Comparison of ENCODE assay signal across 18 cellular contexts in genomic region chr2:240648155-240648649, GRCh38. TPM values are rescaled to one million over a fixed set of nuclear protein-coding genes. Genes with fewer than 3 reads are reported as not detected.
DNase-seq lines count a peak whose midpoint lies in the region; ATAC-seq and TF ChIP-seq lines count a peak whose summit lies in the region.
"Had no signal": no experiment of that assay in that cellular context is flagged by ENCODE, and none has a peak within 500 bp of the region (broad histone marks: within the 10 kb centered on the region; RNA-seq: fewer than 3 reads in every experiment).

No MANE protein-coding gene starts in this region.

- DNase-seq in activated T-cell treated with anti-CD3 and anti-CD28 coated beads, Interleukin-2, amount 50 U/mL, for 24 hours = peak; percentile 26
- DNase-seq in activated T-cell treated with anti-CD3 and anti-CD28 coated beads for 4 hours = no peak
- DNase-seq in CD8-positive, alpha-beta memory T cell = no peak
- no peak for DNase-seq in effector memory CD8-positive, alpha-beta T cell
- peak; percentile 59 for DNase-seq in osteocyte (ENCODE audit: extremely low spot score, unreplicated experiment)
- DNase-seq: GF-D8, KBM-7, NCI-H1417 treated with DMSO at 0.1 percent for 48 hours, NCI-H1930, NCI-H526 treated with DMSO at 0.1 percent for 48 hours had no signal

- no peak overlapping the region for H3K27ac ChIP-seq in CD8-positive, alpha-beta memory T cell (ENCODE audit: low read depth, low read length)
- H3K27ac ChIP-seq: C4-2B, RWPE1 had no signal

- no peak for TF ChIP-seq CTCF in osteocyte (IDR thresholded peaks at IDR 0.05)

- H3K9me3 ChIP-seq in CD8-positive, alpha-beta memory T cell (ENCODE audit: low read length) = no peaks in the 10 kb centered on the region

- H3K27ac Mint-ChIP-seq in activated T-cell treated with anti-CD3 and anti-CD28 coated beads, Interleukin-2, amount 50 U/mL, for 24 hours = no peak overlapping the region
- peak overlapping the region in 6 of 8 donors; percentile 36 to 86 (median 60) for H3K27ac Mint-ChIP-seq in CD8-positive, alpha-beta memory T cell
- peak overlapping the region; percentile 46 to 60 for H3K27ac Mint-ChIP-seq in effector memory CD8-positive, alpha-beta T cell
- no peak overlapping the region for H3K27ac Mint-ChIP-seq in osteocyte (ENCODE audit: unreplicated experiment)

- no peak overlapping the region for H3K4me3 ChIP-seq in CD8-positive, alpha-beta memory T cell (ENCODE audit: low read length)

- peaks cover 10% of the 10 kb centered on the region for H3K4me1 Mint-ChIP-seq in activated T-cell treated with anti-CD3 and anti-CD28 coated beads, Interleukin-2, amount 50 U/mL, for 24 hours (ENCODE audit: low read depth)
- peaks cover 0 to 15% (median 9%) of the 10 kb centered on the region in 3 donors for H3K4me1 Mint-ChIP-seq in CD8-positive, alpha-beta memory T cell
- peaks cover 12 to 13% of the 10 kb centered on the region in 2 donors for H3K4me1 Mint-ChIP-seq in effector memory CD8-positive, alpha-beta T cell (ENCODE audit: low read depth in 2 of 2)
- no peaks in the 10 kb centered on the region for H3K4me1 Mint-ChIP-seq in osteocyte (ENCODE audit: unreplicated experiment)

- CTCF ChIA-PET in CD8-positive, alpha-beta memory T cell (lab: Charles Lee) = no interaction called here

- H3K36me3 Mint-ChIP-seq in activated T-cell treated with anti-CD3 and anti-CD28 coated beads, Interleukin-2, amount 50 U/mL, for 24 hours (ENCODE audit: low read depth) = no peaks in the 10 kb centered on the region
- no peaks in the 10 kb centered on the region for H3K36me3 Mint-ChIP-seq in CD8-positive, alpha-beta memory T cell
- H3K36me3 Mint-ChIP-seq in effector memory CD8-positive, alpha-beta T cell (ENCODE audit: insufficient read depth) = peaks cover 11% of the 10 kb centered on the region
- H3K36me3 Mint-ChIP-seq in osteocyte (ENCODE audit: unreplicated experiment) = no peaks in the 10 kb centered on the region

- H3K27me3 ChIP-seq in CD8-positive, alpha-beta memory T cell (ENCODE audit: insufficient read depth, low read length, poor library complexity, severe bottlenecking) = peaks cover 3% of the 10 kb centered on the region

- no peak for ATAC-seq in effector memory CD8-positive, alpha-beta T cell (replicated peaks)
- no peak for ATAC-seq in GM21515 (IDR thresholded peaks at IDR 0.05; ENCODE audit: unreplicated experiment)
- no peak for ATAC-seq in GM19023 (IDR thresholded peaks at IDR 0.05; ENCODE audit: unreplicated experiment)
- ATAC-seq in HG02588 (IDR thresholded peaks at IDR 0.05; ENCODE audit: unreplicated experiment) = no peak

- H3K4me3 Mint-ChIP-seq in activated T-cell treated with anti-CD3 and anti-CD28 coated beads, Interleukin-2, amount 50 U/mL, for 24 hours = no peak overlapping the region
- H3K4me3 Mint-ChIP-seq in CD8-positive, alpha-beta memory T cell = peak overlapping the region in 1 of 7 donors; percentile 18
- no peak overlapping the region for H3K4me3 Mint-ChIP-seq in effector memory CD8-positive, alpha-beta T cell
- H3K4me3 Mint-ChIP-seq in osteocyte (ENCODE audit: unreplicated experiment) = no peak overlapping the region

- H3K27me3 Mint-ChIP-seq in activated T-cell treated with anti-CD3 and anti-CD28 coated beads, Interleukin-2, amount 50 U/mL, for 24 hours = peaks cover 21% of the 10 kb centered on the region
- H3K27me3 Mint-ChIP-seq in CD8-positive, alpha-beta memory T cell = peaks cover 12 to 32% of the 10 kb centered on the region in 2 donors
- peaks cover 28 to 36% of the 10 kb centered on the region in 2 donors for H3K27me3 Mint-ChIP-seq in effector memory CD8-positive, alpha-beta T cell
- H3K27me3 Mint-ChIP-seq in osteocyte (ENCODE audit: unreplicated experiment) = peaks cover 52% of the 10 kb centered on the region

- no peaks in the 10 kb centered on the region for H3K36me3 ChIP-seq in CD8-positive, alpha-beta memory T cell (ENCODE audit: insufficient read depth, low read length)

- peaks cover 5% of the 10 kb centered on the region for H3K4me1 ChIP-seq in CD8-positive, alpha-beta memory T cell (ENCODE audit: insufficient read depth, low read length)

- no peaks in the 10 kb centered on the region for H3K9me3 Mint-ChIP-seq in activated T-cell treated with anti-CD3 and anti-CD28 coated beads, Interleukin-2, amount 50 U/mL, for 24 hours
- H3K9me3 Mint-ChIP-seq in CD8-positive, alpha-beta memory T cell = no peaks in the 10 kb centered on the region
- H3K9me3 Mint-ChIP-seq in effector memory CD8-positive, alpha-beta T cell = peaks cover 0 to 1% of the 10 kb centered on the region in 2 donors
- no peaks in the 10 kb centered on the region for H3K9me3 Mint-ChIP-seq in osteocyte (ENCODE audit: unreplicated experiment)

- POLR2A ChIA-PET in CD8-positive, alpha-beta memory T cell (lab: Charles Lee) = no interaction called here

RNA-seq across cellular contexts. Expression of gene GPR35, which starts 22.9 kb away (rescaled TPM):
- total RNA-seq in CD8-positive, alpha-beta memory T cell = 1 to 10 TPM; 8.4 to 9.0 TPM
- 1.9 TPM for polyA plus RNA-seq in CD8-positive, alpha-beta memory T cell
- total RNA-seq in osteocyte = 2.5 and 3.6 TPM in 2 replicates

RNA-seq across cellular contexts. Expression of gene AQP12B, which starts 34.5 kb away (rescaled TPM):
- not detected for total RNA-seq in CD8-positive, alpha-beta memory T cell
- not detected for polyA plus RNA-seq in CD8-positive, alpha-beta memory T cell
- not detected in 2 replicates for total RNA-seq in osteocyte
- total RNA-seq: A172, Daoy, OCI-LY7 had no signal

RNA-seq across cellular contexts. Expression of gene AQP12A, which starts 43.5 kb away (rescaled TPM):
- total RNA-seq in CD8-positive, alpha-beta memory T cell = not detected
- not detected for polyA plus RNA-seq in CD8-positive, alpha-beta memory T cell
- not detected in 2 replicates for total RNA-seq in osteocyte
- total RNA-seq: A172, Daoy, OCI-LY7 had no signal

Comparison
In these comparisons a context has a peak if more than half of its experiments do, and no peak if none do; other contexts are left out.
1. DNase-seq: peak in activated T-cell treated with anti-CD3 and anti-CD28 coated beads, Interleukin-2, amount 50 U/mL, for 24 hours (single experiment) and osteocyte (single experiment); none in activated T-cell treated with anti-CD3 and anti-CD28 coated beads for 4 hours (single experiment), CD8-positive, alpha-beta memory T cell (0 of 5) and effector memory CD8-positive, alpha-beta T cell (0 of 3).
2. H3K27ac Mint-ChIP-seq: peak in CD8-positive, alpha-beta memory T cell (6 of 8) and effector memory CD8-positive, alpha-beta T cell (2 of 2); none in activated T-cell treated with anti-CD3 and anti-CD28 coated beads, Interleukin-2, amount 50 U/mL, for 24 hours (single experiment) and osteocyte (single experiment).